Comparison of ENCODE assay signal across 2 cellular contexts in genomic region chr3:100069472-100069871, GRCh38.
TF ChIP-seq lines count a peak whose summit lies in the region.

No MANE protein-coding gene starts in this region.

TF ChIP-seq in IMR-90, 13 proteins besides CTCF, POLR2A, EP300 and RAD21:
- no peak for TF ChIP-seq FOS (IDR thresholded peaks at IDR 0.05; ENCODE audit: low read depth, low read length)
- TF ChIP-seq USF2 (IDR thresholded peaks at IDR 0.05; ENCODE audit: low read depth, low read length), result no peak
- TF ChIP-seq MAFK (IDR thresholded peaks at IDR 0.05; ENCODE audit: low read depth, low read length), result no peak
- TF ChIP-seq MAZ (IDR thresholded peaks at IDR 0.05; ENCODE audit: borderline replicate concordance, low read depth, low read length), result no peak
- TF ChIP-seq CHD1 (IDR thresholded peaks at IDR 0.05; ENCODE audit: low read depth, low read length), result no peak
- TF ChIP-seq RFX5 (IDR thresholded peaks at IDR 0.05; ENCODE audit: low read depth, low read length), result no peak
- no peak for TF ChIP-seq MXI1 (IDR thresholded peaks at IDR 0.05; ENCODE audit: borderline replicate concordance, low read depth, low read length)
- TF ChIP-seq RCOR1 (IDR thresholded peaks at IDR 0.05; ENCODE audit: insufficient replicate concordance, low read length), result no peak
- no peak for TF ChIP-seq NFE2L2 (IDR thresholded peaks at IDR 0.05; ENCODE audit: low read depth, low read length)
- no peak for TF ChIP-seq BHLHE40 (IDR thresholded peaks at IDR 0.05; ENCODE audit: low read depth, low read length)
- TF ChIP-seq ELK1 (IDR thresholded peaks at IDR 0.05; ENCODE audit: borderline replicate concordance, low read depth, low read length), result no peak
- no peak for TF ChIP-seq SMC3 (IDR thresholded peaks at IDR 0.05; ENCODE audit: low read depth, low read length)
- no peak for TF ChIP-seq CEBPB (IDR thresholded peaks at IDR 0.05; ENCODE audit: low read depth, low read length)

TF ChIP-seq in endothelial cell of umbilical vein, 7 proteins besides CTCF, POLR2A, EP300 and RAD21:
- no peak for TF ChIP-seq MAX (IDR thresholded peaks at IDR 0.05; ENCODE audit: insufficient read depth, insufficient read length)
- TF ChIP-seq JUN (IDR thresholded peaks at IDR 0.05; ENCODE audit: borderline replicate concordance, insufficient read depth, insufficient read length, low read depth), result no peak
- no peak for TF ChIP-seq MYC (IDR thresholded peaks at IDR 0.05; ENCODE audit: low read depth, low read length)
- no peak for TF ChIP-seq FOS (IDR thresholded peaks at IDR 0.05; ENCODE audit: borderline replicate concordance, insufficient read depth, low read length)
- no peak for TF ChIP-seq POLR2AphosphoS5 (IDR thresholded peaks at IDR 0.05; ENCODE audit: insufficient read depth, low read depth, low read length)
- TF ChIP-seq EZH2 (IDR thresholded peaks at IDR 0.05; ENCODE audit: borderline replicate concordance, low read depth, low read length, severe bottlenecking), result no peak
- no peak for TF ChIP-seq GATA2 (IDR thresholded peaks at IDR 0.05; ENCODE audit: insufficient read depth, insufficient read length, low read depth, low read length)
